23 cellular contexts compared by ENCODE assay signal in the genomic region with DNA sequence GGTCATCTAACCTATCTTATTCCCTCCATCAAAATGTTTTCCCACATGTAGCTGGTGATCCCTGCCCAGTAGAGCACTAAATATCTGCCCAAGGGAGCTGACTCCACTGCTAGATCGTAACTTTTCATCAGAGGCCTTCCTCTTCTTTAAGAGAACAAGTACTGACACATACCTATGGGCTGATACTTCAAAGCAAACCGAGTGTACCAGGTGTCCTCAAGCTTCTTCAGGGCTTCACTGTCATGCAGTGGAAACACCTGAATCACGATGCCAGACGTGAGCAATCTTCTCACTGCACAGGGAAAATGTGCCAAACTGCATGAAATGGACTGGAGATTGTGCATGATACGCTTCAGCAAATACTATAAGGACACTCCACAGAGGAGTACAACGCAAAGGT. TPM values are rescaled to one million over a fixed set of nuclear protein-coding genes. Genes with fewer than 3 reads are reported as not detected.
DNase-seq lines count a peak whose midpoint lies in the region; ATAC-seq and TF ChIP-seq lines count a peak whose summit lies in the region.
"Had no signal": no experiment of that assay in that cellular context is flagged by ENCODE, and none has a peak within 500 bp of the region (broad histone marks: within the 10 kb centered on the region; RNA-seq: fewer than 3 reads in every experiment).

No MANE protein-coding gene starts in this region.

- no peak for TF ChIP-seq CTCF in epithelial cell of esophagus (IDR thresholded peaks at IDR 0.05; ENCODE audit: insufficient read depth, low read depth, low read length, missing control alignments)
- no peak for TF ChIP-seq CTCF in smooth muscle cell (IDR thresholded peaks at IDR 0.05; ENCODE audit: borderline replicate concordance, insufficient read depth, poor library complexity, severe bottlenecking)

- no peak for ATAC-seq in HG03521 (IDR thresholded peaks at IDR 0.05; ENCODE audit: unreplicated experiment)

- H3K4me1 ChIP-seq in smooth muscle cell (ENCODE audit: low read depth) = no peaks in the 10 kb centered on the region
- H3K4me1 ChIP-seq: HAP-1 had no signal

- DNase-seq in DMS79 (lab: John Stamatoyannopoulos, UW) (peak; percentile 11), NCI-H2029 (lab: John Stamatoyannopoulos, UW) (peak; percentile 51), epithelial cell of esophagus (ENCODE audit: low read depth) (peak; percentile 85), smooth muscle cell (lab: John Stamatoyannopoulos, UW; ENCODE audit: unreplicated experiment) (no peak), T-helper 9 cell (no peak), DMS 273 (lab: John Stamatoyannopoulos, UW; ENCODE audit: unreplicated experiment) (no peak)
- DNase-seq: C1 segment of cervical spinal cord; CD4-positive, alpha-beta memory T cell; COR-L47; GOT3; HFFc6; KBM-7; MV-4-11; NCI-H1105 treated with DMSO at 0.1 percent for 48 hours; NCI-H146; NCI-H2081; NCI-H2227 treated with DMSO at 0.1 percent for 48 hours; NCI-H748 treated with DMSO at 0.1 percent for 48 hours; NK-92 treated with Interleukin-12 subunit alpha and Interleukin-12 subunit beta, amount 100 ng/mL, for 24 hours; SHP77 treated with DMSO at 0.1 percent for 48 hours had no signal

- 90% methylated on average over 6 of the region's 6 CpGs for WGBS in smooth muscle cell (ENCODE audit: low lambda C conversion rate)

- H3K9me3 ChIP-seq in smooth muscle cell (replicated peaks; ENCODE audit: low read depth) = no peaks in the 10 kb centered on the region
- H3K9me3 ChIP-seq: HAP-1 had no signal

- no peak overlapping the region for H3K9ac ChIP-seq in smooth muscle cell (ENCODE audit: low read depth)

- no peaks in the 10 kb centered on the region for H3K79me2 ChIP-seq in smooth muscle cell (ENCODE audit: low read depth)

- no peak overlapping the region for H3K4me3 ChIP-seq in epithelial cell of esophagus (ENCODE audit: low read length)
- H3K4me3 ChIP-seq in smooth muscle cell = no peak overlapping the region
- H3K4me3 ChIP-seq: HAP-1 had no signal

- no peak overlapping the region for H2AFZ ChIP-seq in smooth muscle cell (ENCODE audit: low read depth)

- peak overlapping the region; percentile 26 for H3K27ac ChIP-seq in smooth muscle cell (ENCODE audit: low read depth)
- H3K27ac ChIP-seq: RWPE1 had no signal

- H3K36me3 ChIP-seq in smooth muscle cell (ENCODE audit: low read depth) = peaks cover 4% of the 10 kb centered on the region
- H3K36me3 ChIP-seq: HAP-1 had no signal

- no peaks in the 10 kb centered on the region for H3K27me3 ChIP-seq in smooth muscle cell (ENCODE audit: low read depth)

- H3K4me2 ChIP-seq in smooth muscle cell = no peak overlapping the region

- H3F3A ChIP-seq in smooth muscle cell (ENCODE audit: low read depth) = no peaks in the 10 kb centered on the region

- no peaks in the 10 kb centered on the region for H4K20me1 ChIP-seq in smooth muscle cell (ENCODE audit: low read depth)

RNA-seq across cellular contexts. Expression of a gene that starts 41.6 kb away (rescaled TPM):
- 19.3 and 25.3 TPM in 2 replicates for total RNA-seq in smooth muscle cell
- 19.2 and 23.8 TPM in 2 replicates for polyA plus RNA-seq in smooth muscle cell

Comparison
In these comparisons a context has a peak if more than half of its experiments do, and no peak if none do; other contexts are left out.
1. DNase-seq: peak in DMS79 (single experiment), NCI-H2029 (single experiment) and epithelial cell of esophagus (single experiment); none in smooth muscle cell (single experiment), T-helper 9 cell (single experiment) and DMS 273 (single experiment).